In the genomic region with DNA sequence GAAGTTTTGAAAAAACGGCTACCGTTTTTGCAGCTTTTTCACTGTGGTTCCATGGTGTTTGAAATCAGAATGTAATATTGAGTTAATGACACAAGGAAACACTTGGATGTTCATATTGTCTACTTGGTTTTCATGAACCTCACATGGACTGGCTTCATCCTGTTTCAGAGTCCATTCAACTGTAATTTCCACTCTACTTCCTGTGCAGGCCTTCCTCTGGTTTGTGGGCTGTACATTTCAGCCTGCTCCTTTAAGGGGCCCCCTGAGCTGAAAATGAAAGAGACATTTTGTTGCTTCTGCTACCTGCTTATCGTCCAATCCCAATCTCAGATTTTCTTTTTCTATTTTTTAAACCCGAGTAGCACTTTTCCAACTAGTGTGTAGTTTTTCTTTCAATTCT, we compare ENCODE assay signal across 10 cellular contexts. TPM values are rescaled to one million over a fixed set of nuclear protein-coding genes. Genes with fewer than 3 reads are reported as not detected.
DNase-seq lines count a peak whose midpoint lies in the region; ATAC-seq lines count a peak whose summit lies in the region.
"Had no signal": no experiment of that assay in that cellular context is flagged by ENCODE, and none has a peak within 500 bp of the region (broad histone marks: within the 10 kb centered on the region; RNA-seq: fewer than 3 reads in every experiment).

No MANE protein-coding gene starts in this region.

- ATAC-seq in HG02943 (IDR thresholded peaks at IDR 0.05; ENCODE audit: low read depth, unreplicated experiment): peak; percentile 82
- ATAC-seq in activated T-cell treated with anti-CD3 and anti-CD28 coated beads, Interleukin-2, amount 50 U/mL, for 72 hours (replicated peaks in 1 of 2): no peak

- H3K4me3 ChIP-seq in neuronal stem cell (ENCODE audit: low read length in 2 of 2): no peak overlapping the region
- H3K4me3 ChIP-seq: ascending aorta, heart right ventricle had no signal

- peak overlapping the region; percentile 27 for H2AFZ ChIP-seq in neuronal stem cell (ENCODE audit: low read length)

- H2BK12ac ChIP-seq in neuronal stem cell (ENCODE audit: low read length): no peak overlapping the region

- no peak overlapping the region for H3K9ac ChIP-seq in neuronal stem cell (ENCODE audit: low read depth, low read length, poor library complexity)

- no peaks in the 10 kb centered on the region for H3K36me3 Mint-ChIP-seq in activated T-cell treated with anti-CD3 and anti-CD28 coated beads, Interleukin-2, amount 50 U/mL, for 72 hours (ENCODE audit: insufficient read depth in 2 of 2)

- no peak overlapping the region for H2BK5ac ChIP-seq in neuronal stem cell (ENCODE audit: low read length)

- peaks cover 0 to 4% of the 10 kb centered on the region in 2 donors for H3K4me1 ChIP-seq in neuronal stem cell (ENCODE audit: control insufficient read depth in 2 of 2, insufficient read depth in 1 of 2, low read depth in 1 of 2, low read length in 2 of 2)
- H3K4me1 ChIP-seq: ascending aorta had no signal

- H3K4me3 Mint-ChIP-seq in activated T-cell treated with anti-CD3 and anti-CD28 coated beads, Interleukin-2, amount 50 U/mL, for 72 hours: peak overlapping the region in 1 of 2 donors; percentile 62

- no peak overlapping the region for H2BK120ac ChIP-seq in neuronal stem cell (ENCODE audit: low read depth, low read length)

- H3K27me3 ChIP-seq in neuronal stem cell (ENCODE audit: control insufficient read depth in 3 of 3, insufficient read depth in 3 of 3, low read depth in 1 of 3, low read length in 3 of 3): no peaks in the 10 kb centered on the region
- H3K27me3 ChIP-seq: ascending aorta, heart right ventricle had no signal

- no CpG with 5 or more reads among the region's 4 CpGs for WGBS in neuronal stem cell (ENCODE audit: extremely low coverage in 2 of 2, insufficient read length in 2 of 2, insufficient replicate concordance in 1 of 2), 2 donors

- no peak overlapping the region for H2BK15ac ChIP-seq in neuronal stem cell (ENCODE audit: low read length)

- peaks cover 36% of the 10 kb centered on the region for H3K4me1 Mint-ChIP-seq in activated T-cell treated with anti-CD3 and anti-CD28 coated beads, Interleukin-2, amount 50 U/mL, for 72 hours (ENCODE audit: low read depth)

- H2AK5ac ChIP-seq in neuronal stem cell (ENCODE audit: low read depth, low read length): no peak overlapping the region

- H3K27me3 Mint-ChIP-seq in activated T-cell treated with anti-CD3 and anti-CD28 coated beads, Interleukin-2, amount 50 U/mL, for 72 hours (ENCODE audit: low read depth): peaks cover 34% of the 10 kb centered on the region

- H4K91ac ChIP-seq in neuronal stem cell (ENCODE audit: low read depth, low read length, poor library complexity): no peak overlapping the region

- H3K23ac ChIP-seq in neuronal stem cell (ENCODE audit: low read depth, low read length, poor library complexity): no peak overlapping the region

- no peak overlapping the region for H3K27ac ChIP-seq in neuronal stem cell (replicated peaks; ENCODE audit: low read length)
- H3K27ac ChIP-seq: ascending aorta had no signal

- no peaks in the 10 kb centered on the region for H3K36me3 ChIP-seq in neuronal stem cell (replicated peaks in 1 of 2; ENCODE audit: control insufficient read depth in 2 of 2, insufficient read depth in 2 of 2, low read length in 2 of 2)
- H3K36me3 ChIP-seq: ascending aorta, heart right ventricle had no signal

- peak; percentile 10 for DNase-seq in GM19238 (ENCODE audit: insufficient read length, low spot score)
- peak; percentile 48 for DNase-seq in SKM-1 (lab: John Stamatoyannopoulos, UW; ENCODE audit: unreplicated experiment)
- DNase-seq in neuronal stem cell (ENCODE audit: low spot score): no peak
- no peak for DNase-seq in NCI-H1048 (lab: John Stamatoyannopoulos, UW)
- no peak for DNase-seq in activated T-cell treated with anti-CD3 and anti-CD28 coated beads, Interleukin-2, amount 50 U/mL, for 72 hours
- DNase-seq in NCI-H345 (lab: John Stamatoyannopoulos, UW): no peak
- DNase-seq in GOT3 (lab: John Stamatoyannopoulos, UW): no peak
- DNase-seq: heart right ventricle had no signal

- no peaks in the 10 kb centered on the region for H3K9me3 Mint-ChIP-seq in activated T-cell treated with anti-CD3 and anti-CD28 coated beads, Interleukin-2, amount 50 U/mL, for 72 hours

- no peak overlapping the region for H3K14ac ChIP-seq in neuronal stem cell (ENCODE audit: low read length)

- no peak overlapping the region for H4K8ac ChIP-seq in neuronal stem cell (ENCODE audit: low read depth, low read length)

- H3K27ac Mint-ChIP-seq in activated T-cell treated with anti-CD3 and anti-CD28 coated beads, Interleukin-2, amount 50 U/mL, for 72 hours: no peak overlapping the region

- H3K79me1 ChIP-seq in neuronal stem cell (ENCODE audit: low read depth, low read length): no peaks in the 10 kb centered on the region

- H3K4me2 ChIP-seq in neuronal stem cell (ENCODE audit: insufficient read depth, low read length, poor library complexity, severe bottlenecking): no peak overlapping the region

- no peak overlapping the region for H3K4ac ChIP-seq in neuronal stem cell (ENCODE audit: low read length)

- H3K18ac ChIP-seq in neuronal stem cell (ENCODE audit: low read length): no peak overlapping the region

- H3K9me3 ChIP-seq in neuronal stem cell (replicated peaks in 1 of 2; ENCODE audit: control insufficient read depth in 2 of 2, insufficient read depth in 1 of 2, low read depth in 1 of 2, low read length in 2 of 2): no peaks in the 10 kb centered on the region
- H3K9me3 ChIP-seq: ascending aorta, heart right ventricle had no signal

RNA-seq across cellular contexts. Expression of a gene that starts 41.8 kb away (rescaled TPM):
- 0.04 TPM for polyA plus RNA-seq in neuronal stem cell (2013, experiment 1 of 2)
- polyA plus RNA-seq in neuronal stem cell (2013, experiment 2 of 2): 0.11 TPM
- 1 to 10 TPM in 1 of 2 donors, not detected in 1; 1.3 TPM for total RNA-seq in activated T-cell treated with anti-CD3 and anti-CD28 coated beads, Interleukin-2, amount 50 U/mL, for 72 hours

RNA-seq across cellular contexts. Expression of a gene that starts 56.3 kb away (rescaled TPM):
- 0.06 TPM for polyA plus RNA-seq in neuronal stem cell (2013, experiment 1 of 2)
- 0.03 TPM for polyA plus RNA-seq in neuronal stem cell (2013, experiment 2 of 2)
- 1 to 10 TPM in 1 of 2 donors, under 1 TPM in 1; 0.70 to 1.0 TPM for total RNA-seq in activated T-cell treated with anti-CD3 and anti-CD28 coated beads, Interleukin-2, amount 50 U/mL, for 72 hours
- total RNA-seq: ascending aorta had no signal
- polyA plus RNA-seq: heart right ventricle had no signal

RNA-seq across cellular contexts. Expression of a gene that starts 56.7 kb away (rescaled TPM):
- 0.10 TPM for polyA plus RNA-seq in neuronal stem cell (2013, experiment 1 of 2)
- polyA plus RNA-seq in neuronal stem cell (2013, experiment 2 of 2): 0.12 TPM
- total RNA-seq in activated T-cell treated with anti-CD3 and anti-CD28 coated beads, Interleukin-2, amount 50 U/mL, for 72 hours: 1 to 10 TPM; 2.8 to 5.0 TPM

Comparison
In these comparisons a context has a peak if more than half of its experiments do, and no peak if none do; other contexts are left out.
1. DNase-seq: peak in GM19238 (single experiment) and SKM-1 (single experiment); none in neuronal stem cell (single experiment), NCI-H1048 (single experiment), activated T-cell treated with anti-CD3 and anti-CD28 coated beads, Interleukin-2, amount 50 U/mL, for 72 hours (0 of 2), NCI-H345 (single experiment) and GOT3 (single experiment).